In the genomic region with DNA sequence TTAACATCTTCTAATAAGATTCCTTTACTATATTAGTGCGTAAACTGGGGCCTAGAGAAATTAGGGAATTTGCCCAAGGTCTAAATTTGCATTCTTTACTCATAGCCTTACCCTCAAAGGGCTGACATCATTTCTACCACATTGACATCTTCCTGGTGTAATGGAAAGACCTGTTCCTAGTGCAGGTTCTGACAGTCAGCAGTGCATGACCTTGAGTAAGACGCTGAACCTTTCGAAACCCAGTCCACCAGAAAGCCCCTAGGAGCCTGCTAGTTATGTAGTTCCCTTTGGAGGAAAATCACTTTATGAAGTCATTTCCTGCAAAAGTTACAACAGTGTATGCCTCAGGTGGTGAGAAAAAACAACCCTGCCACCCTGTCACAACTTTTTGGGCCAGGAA, we compare ENCODE assay signal across 20 cellular contexts.
DNase-seq lines count a peak whose midpoint lies in the region; ATAC-seq, FAIRE-seq and TF ChIP-seq lines count a peak whose summit lies in the region.
"Had no signal": no experiment of that assay in that cellular context is flagged by ENCODE, and none has a peak within 500 bp of the region (broad histone marks: within the 10 kb centered on the region; RNA-seq: fewer than 3 reads in every experiment).

No MANE protein-coding gene starts in this region.

- no peak for TF ChIP-seq EP300 in suprapubic skin (IDR thresholded peaks at IDR 0.05)

- H3K9me3 ChIP-seq in gastrocnemius medialis (no peaks in the 10 kb centered on the region), suprapubic skin (no peaks in the 10 kb centered on the region)
- H3K9me3 ChIP-seq: right lobe of liver had no signal

- no peak overlapping the region for H3K27ac Mint-ChIP-seq in stimulated activated naive CD8-positive, alpha-beta T cell treated with anti-CD3 and anti-CD28 coated beads, Interleukin-15, amount 100 ng/mL, for 72 hours

- no peaks in the 10 kb centered on the region for H3K36me3 ChIP-seq in gastrocnemius medialis
- H3K36me3 ChIP-seq in suprapubic skin: no peaks in the 10 kb centered on the region
- H3K36me3 ChIP-seq: right lobe of liver had no signal

- TF ChIP-seq CTCF in gastrocnemius medialis (IDR thresholded peaks at IDR 0.05 in 4 of 5, conservative IDR thresholded peaks at IDR 0.05 in 1 of 5) (no peak), suprapubic skin (IDR thresholded peaks at IDR 0.05) (no peak)

- in situ Hi-C loops in gastrocnemius medialis (cut with MboI; ENCODE audit: low sequenced_read_pairs in 4 of 4): no loop called here

- H3K4me1 ChIP-seq in gastrocnemius medialis: peaks cover 0 to 4% of the 10 kb centered on the region in 2 donors
- H3K4me1 ChIP-seq in suprapubic skin: no peaks in the 10 kb centered on the region

- no peaks in the 10 kb centered on the region for H3K27me3 ChIP-seq in gastrocnemius medialis
- no peaks in the 10 kb centered on the region for H3K27me3 ChIP-seq in suprapubic skin
- H3K27me3 ChIP-seq: right lobe of liver had no signal

- TF ChIP-seq POLR2A in gastrocnemius medialis (IDR thresholded peaks at IDR 0.05) (no peak), suprapubic skin (IDR thresholded peaks at IDR 0.05) (no peak)

- H3K4me1 Mint-ChIP-seq in stimulated activated naive CD8-positive, alpha-beta T cell treated with anti-CD3 and anti-CD28 coated beads, Interleukin-15, amount 100 ng/mL, for 72 hours: peaks cover 48% of the 10 kb centered on the region

- H3K27ac ChIP-seq in gastrocnemius medialis: no peak overlapping the region
- no peak overlapping the region for H3K27ac ChIP-seq in suprapubic skin
- H3K27ac ChIP-seq: right lobe of liver had no signal

- peak; percentile 49 for ATAC-seq in stimulated activated naive CD8-positive, alpha-beta T cell treated with anti-CD3 and anti-CD28 coated beads, Interleukin-15, amount 100 ng/mL, for 72 hours
- no peak for ATAC-seq in stimulated activated naive CD8-positive, alpha-beta T cell treated with anti-CD3 and anti-CD28 coated beads, Interleukin-15, Interleukin-2, amounts not matched to agents 100 U/mL and 50 U/mL, for 24 hours
- ATAC-seq in GM21360 (IDR thresholded peaks at IDR 0.05; ENCODE audit: unreplicated experiment) (peak; percentile 53), HG03565 (IDR thresholded peaks at IDR 0.05; ENCODE audit: unreplicated experiment) (peak; percentile 57), gastrocnemius medialis (no peak), GM18858 (IDR thresholded peaks at IDR 0.05; ENCODE audit: unreplicated experiment) (no peak)
- ATAC-seq: HCT116, left colon, Panc1, right lobe of liver had no signal

- H3K27me3 Mint-ChIP-seq in stimulated activated naive CD8-positive, alpha-beta T cell treated with anti-CD3 and anti-CD28 coated beads, Interleukin-15, amount 100 ng/mL, for 72 hours: no peaks in the 10 kb centered on the region

- intact Hi-C loops in gastrocnemius medialis (cut with DNase I; ENCODE audit: low total_unique reads): no loop called here

- 98% methylated on average over 3 of the region's 3 CpGs for WGBS in suprapubic skin

- H3K4me3 ChIP-seq in gastrocnemius medialis (no peak overlapping the region), suprapubic skin (no peak overlapping the region)
- H3K4me3 ChIP-seq: right lobe of liver had no signal

- peak in 1 of 2 donors; percentile 18 for DNase-seq in stimulated activated naive CD8-positive, alpha-beta T cell treated with anti-CD3 and anti-CD28 coated beads, Interleukin-15, amount 100 ng/mL, for 72 hours
- DNase-seq in stimulated activated naive CD8-positive, alpha-beta T cell treated with anti-CD3 and anti-CD28 coated beads, Interleukin-15, Interleukin-2, amounts not matched to agents 100 U/mL and 50 U/mL, for 24 hours: no peak
- no peak for DNase-seq in gastrocnemius medialis
- no peak for DNase-seq in urothelium cell line (ENCODE audit: low spot score)
- no peak for DNase-seq in suprapubic skin (ENCODE audit: low spot score in 2 of 2)
- DNase-seq: activated CD4-positive, alpha-beta T cell treated with anti-CD3 and anti-CD28 coated beads, Interleukin-2, amount 50 U/mL, for 48 hours; left colon; NCI-H1092 treated with DMSO at 0.1 percent for 48 hours; NCI-H2107; NCI-H69; occipital lobe; right lobe of liver; substantia nigra; SW 1271 had no signal

- H3K4me3 Mint-ChIP-seq in stimulated activated naive CD8-positive, alpha-beta T cell treated with anti-CD3 and anti-CD28 coated beads, Interleukin-15, amount 100 ng/mL, for 72 hours: no peak overlapping the region

- no peak for FAIRE-seq in urothelium cell line (lab: Jason Lieb, UNC)
- FAIRE-seq: G401.6 had no signal

- H3K9me3 Mint-ChIP-seq in stimulated activated naive CD8-positive, alpha-beta T cell treated with anti-CD3 and anti-CD28 coated beads, Interleukin-15, amount 100 ng/mL, for 72 hours: no peaks in the 10 kb centered on the region

Comparison
In these comparisons a context has a peak if more than half of its experiments do, and no peak if none do; other contexts are left out.
1. ATAC-seq: peak in stimulated activated naive CD8-positive, alpha-beta T cell treated with anti-CD3 and anti-CD28 coated beads, Interleukin-15, amount 100 ng/mL, for 72 hours (single experiment), GM21360 (single experiment) and HG03565 (single experiment); none in stimulated activated naive CD8-positive, alpha-beta T cell treated with anti-CD3 and anti-CD28 coated beads, Interleukin-15, Interleukin-2, amounts not matched to agents 100 U/mL and 50 U/mL, for 24 hours (single experiment), gastrocnemius medialis (0 of 2) and GM18858 (single experiment).